8 cellular contexts compared by ENCODE assay signal in the genomic region with DNA sequence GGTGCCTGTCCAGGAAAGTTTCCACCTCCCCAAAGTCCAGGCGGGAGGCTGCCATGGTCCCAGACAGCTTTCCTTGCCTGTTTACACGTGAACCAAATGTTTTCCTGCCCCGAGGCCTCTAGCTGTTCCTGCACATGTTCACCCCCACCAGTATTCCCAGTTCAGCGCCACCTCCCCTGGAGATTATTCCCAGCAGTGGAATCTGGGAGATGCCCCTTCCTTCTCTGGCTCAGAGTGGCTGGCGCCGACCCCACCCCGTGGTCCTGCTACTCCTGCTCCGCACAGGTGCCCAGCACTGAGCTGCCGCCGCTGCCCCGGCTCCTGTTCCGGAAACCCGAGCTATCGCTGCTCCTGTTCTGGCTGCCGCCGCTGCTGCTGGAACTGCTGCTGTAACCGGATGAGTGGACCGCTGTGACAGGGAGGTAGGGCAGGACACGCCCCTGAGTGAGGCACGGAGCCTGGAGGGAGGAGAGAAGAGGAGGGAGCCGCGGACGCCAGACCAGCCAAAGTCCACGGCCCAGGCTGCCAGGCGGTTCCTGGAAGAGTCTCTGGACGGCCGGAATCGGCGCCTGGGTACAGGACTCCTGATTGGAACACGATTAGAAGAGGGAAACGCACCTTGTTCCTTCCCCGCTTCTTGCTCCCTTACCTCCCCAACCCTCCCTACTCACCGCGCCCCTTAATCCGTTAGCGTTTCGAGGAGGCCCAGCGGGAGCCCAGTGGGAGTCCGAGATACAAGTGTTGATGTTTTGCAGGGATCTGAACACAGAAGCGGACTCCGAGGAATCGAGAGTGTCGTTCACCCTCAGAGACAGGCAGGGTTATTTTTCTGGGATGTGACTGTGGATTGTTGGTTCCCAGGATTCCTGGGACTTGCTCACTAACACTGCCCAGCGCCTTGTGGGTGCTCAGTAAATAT. TPM values are rescaled to one million over a fixed set of nuclear protein-coding genes. Genes with fewer than 3 reads are reported as not detected.
DNase-seq lines count a peak whose midpoint lies in the region; ATAC-seq and TF ChIP-seq lines count a peak whose summit lies in the region.

Gene PDE11A, minus strand, starts transcription at position 395 of the 919 bp plus-strand sequence. Its CDS starts 340 bp downstream, at position 55.

- H3K4me1 ChIP-seq in upper lobe of left lung, result peaks cover 4 to 13% (median 12%) of the 10 kb centered on the region in 4 donors

- no peaks in the 10 kb centered on the region for H3K9me2 ChIP-seq in neural cell (ENCODE audit: insufficient read depth, low read length)

- peak within 1 kb of the TSS; percentile 36 for H3K4me2 ChIP-seq in neural cell (ENCODE audit: low read length)

- H4K20me1 ChIP-seq in neural cell (ENCODE audit: insufficient read depth), result no peaks in the 10 kb centered on the region

- TF ChIP-seq CTCF in fibroblast of villous mesenchyme (IDR thresholded peaks at IDR 0.05; ENCODE audit: insufficient read depth, low read depth, low read length) (no peak), neural cell (IDR thresholded peaks at IDR 0.05; ENCODE audit: poor library complexity, severe bottlenecking) (no peak), upper lobe of left lung (IDR thresholded peaks at IDR 0.05) (no peak)

- peak within 1 kb of the TSS; percentile 52 for H3K9ac ChIP-seq in neural cell (ENCODE audit: low read length)

- peaks cover 53% of the 10 kb centered on the region for H3K27me3 Mint-ChIP-seq in activated T-cell treated with anti-CD3 and anti-CD28 coated beads, Interleukin-2, amount 50 U/mL, for 72 hours (ENCODE audit: low read depth)

- H3F3A ChIP-seq in neural cell (ENCODE audit: insufficient read depth, low read length, poor library complexity, severe bottlenecking), result no peaks in the 10 kb centered on the region

- no peak within 1 kb of the TSS for H3K27ac Mint-ChIP-seq in activated T-cell treated with anti-CD3 and anti-CD28 coated beads, Interleukin-2, amount 50 U/mL, for 72 hours

- TF ChIP-seq RAD21 in neural cell (conservative IDR thresholded peaks at IDR 0.05), result peak; percentile 27

- no peak within 1 kb of the TSS for H3K27ac ChIP-seq in neural cell (ENCODE audit: low read length)
- no peak within 1 kb of the TSS for H3K27ac ChIP-seq in upper lobe of left lung

- H3K36me3 ChIP-seq in neural cell (ENCODE audit: insufficient read depth, low read length) (no peaks in the 10 kb centered on the region), upper lobe of left lung (no peaks in the 10 kb centered on the region)

- H3K4me1 Mint-ChIP-seq in activated T-cell treated with anti-CD3 and anti-CD28 coated beads, Interleukin-2, amount 50 U/mL, for 72 hours (ENCODE audit: low read depth), result peaks cover 10% of the 10 kb centered on the region

- peak in 1 of 4 donors; percentile 36 for TF ChIP-seq POLR2A in upper lobe of left lung (IDR thresholded peaks at IDR 0.05)

- H3K9me3 ChIP-seq in neural cell (ENCODE audit: low read length) (no peaks in the 10 kb centered on the region), upper lobe of left lung (no peaks in the 10 kb centered on the region)

- ATAC-seq in HG02981 (IDR thresholded peaks at IDR 0.05; ENCODE audit: unreplicated experiment) (peak; percentile 65), upper lobe of left lung (ENCODE audit: low FRiP score in 2 of 2) (peak; percentile 91 to 93), HG03439 (IDR thresholded peaks at IDR 0.05; ENCODE audit: unreplicated experiment) (no peak)
- ATAC-seq in activated T-cell treated with anti-CD3 and anti-CD28 coated beads, Interleukin-2, amount 50 U/mL, for 72 hours (replicated peaks in 1 of 2), result peak; percentile 98 to 99

- peaks cover 11% of the 10 kb centered on the region for H3K27me3 ChIP-seq in neural cell (ENCODE audit: insufficient read depth, low read depth, low read length)
- no peaks in the 10 kb centered on the region for H3K27me3 ChIP-seq in upper lobe of left lung

- DNase-seq in GM03348 (ENCODE audit: low spot score), result peak; percentile 93
- DNase-seq in NCI-H510A treated with DMSO at 0.1 percent for 48 hours (lab: John Stamatoyannopoulos, UW), result peak; percentile 99
- DNase-seq in activated T-cell treated with anti-CD3 and anti-CD28 coated beads, Interleukin-2, amount 50 U/mL, for 72 hours, result peak; percentile 52 to 68
- peak; percentile 58 for DNase-seq in fibroblast of villous mesenchyme (ENCODE audit: low read depth)
- peak; percentile 85 to 90 for DNase-seq in upper lobe of left lung

- H2AFZ ChIP-seq in neural cell (ENCODE audit: low read depth, low read length), result peak within 1 kb of the TSS; percentile 12

- peak within 1 kb of the TSS; percentile 71 to 79 for H3K4me3 Mint-ChIP-seq in activated T-cell treated with anti-CD3 and anti-CD28 coated beads, Interleukin-2, amount 50 U/mL, for 72 hours

- no peaks in the 10 kb centered on the region for H3K79me2 ChIP-seq in neural cell (replicated peaks; ENCODE audit: insufficient read depth, low read length)

- H3K4me3 ChIP-seq in fibroblast of villous mesenchyme (ENCODE audit: low read depth, low read length) (peak within 1 kb of the TSS; percentile 61), neural cell (ENCODE audit: low read length) (peak within 1 kb of the TSS; percentile 70), upper lobe of left lung (peak within 1 kb of the TSS in 3 of 4 donors; percentile 22 to 49 (median 45))

- no peak for TF ChIP-seq EP300 in neural cell (conservative IDR thresholded peaks at IDR 0.05; ENCODE audit: poor library complexity, severe bottlenecking)
- TF ChIP-seq EP300 in upper lobe of left lung (IDR thresholded peaks at IDR 0.05), result no peak

- no peaks in the 10 kb centered on the region for H3K36me3 Mint-ChIP-seq in activated T-cell treated with anti-CD3 and anti-CD28 coated beads, Interleukin-2, amount 50 U/mL, for 72 hours (ENCODE audit: insufficient read depth in 2 of 2)

- WGBS in upper lobe of left lung, 2 donors, result 3 to 6% methylated on average over 20 to 44 of the region's 44 CpGs

- H3K9me3 Mint-ChIP-seq in activated T-cell treated with anti-CD3 and anti-CD28 coated beads, Interleukin-2, amount 50 U/mL, for 72 hours, result no peaks in the 10 kb centered on the region

TF ChIP-seq in neural cell, 6 proteins besides CTCF, POLR2A, EP300 and RAD21:
- TF ChIP-seq POLR2AphosphoS5 (IDR thresholded peaks at IDR 0.05) (no peak), EZH2 (IDR thresholded peaks at IDR 0.05; ENCODE audit: borderline replicate concordance, insufficient read depth, low read length, poor library complexity, severe bottlenecking) (no peak), TAF1 (IDR thresholded peaks at IDR 0.05; ENCODE audit: low read depth) (no peak), MXI1 (conservative IDR thresholded peaks at IDR 0.05; ENCODE audit: poor library complexity, severe bottlenecking) (no peak), SMC3 (conservative IDR thresholded peaks at IDR 0.05; ENCODE audit: poor library complexity) (no peak)
- TF ChIP-seq, protein P1, sequence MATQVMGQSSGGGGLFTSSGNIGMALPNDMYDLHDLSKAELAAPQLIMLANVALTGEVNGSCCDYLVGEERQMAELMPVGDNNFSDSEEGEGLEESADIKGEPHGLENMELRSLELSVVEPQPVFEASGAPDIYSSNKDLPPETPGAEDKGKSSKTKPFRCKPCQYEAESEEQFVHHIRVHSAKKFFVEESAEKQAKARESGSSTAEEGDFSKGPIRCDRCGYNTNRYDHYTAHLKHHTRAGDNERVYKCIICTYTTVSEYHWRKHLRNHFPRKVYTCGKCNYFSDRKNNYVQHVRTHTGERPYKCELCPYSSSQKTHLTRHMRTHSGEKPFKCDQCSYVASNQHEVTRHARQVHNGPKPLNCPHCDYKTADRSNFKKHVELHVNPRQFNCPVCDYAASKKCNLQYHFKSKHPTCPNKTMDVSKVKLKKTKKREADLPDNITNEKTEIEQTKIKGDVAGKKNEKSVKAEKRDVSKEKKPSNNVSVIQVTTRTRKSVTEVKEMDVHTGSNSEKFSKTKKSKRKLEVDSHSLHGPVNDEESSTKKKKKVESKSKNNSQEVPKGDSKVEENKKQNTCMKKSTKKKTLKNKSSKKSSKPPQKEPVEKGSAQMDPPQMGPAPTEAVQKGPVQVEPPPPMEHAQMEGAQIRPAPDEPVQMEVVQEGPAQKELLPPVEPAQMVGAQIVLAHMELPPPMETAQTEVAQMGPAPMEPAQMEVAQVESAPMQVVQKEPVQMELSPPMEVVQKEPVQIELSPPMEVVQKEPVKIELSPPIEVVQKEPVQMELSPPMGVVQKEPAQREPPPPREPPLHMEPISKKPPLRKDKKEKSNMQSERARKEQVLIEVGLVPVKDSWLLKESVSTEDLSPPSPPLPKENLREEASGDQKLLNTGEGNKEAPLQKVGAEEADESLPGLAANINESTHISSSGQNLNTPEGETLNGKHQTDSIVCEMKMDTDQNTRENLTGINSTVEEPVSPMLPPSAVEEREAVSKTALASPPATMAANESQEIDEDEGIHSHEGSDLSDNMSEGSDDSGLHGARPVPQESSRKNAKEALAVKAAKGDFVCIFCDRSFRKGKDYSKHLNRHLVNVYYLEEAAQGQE (IDR thresholded peaks at IDR 0.05; ENCODE audit: borderline replicate concordance), result no peak

RNA-seq across cellular contexts. Expression of gene PDE11A, which starts in this region (rescaled TPM):
- total RNA-seq in activated T-cell treated with anti-CD3 and anti-CD28 coated beads, Interleukin-2, amount 50 U/mL, for 72 hours, result not detected
- under 0.01 TPM in 2 replicates for total RNA-seq in fibroblast of villous mesenchyme
- 0.14 and 0.89 TPM in 2 replicates for polyA plus RNA-seq in neural cell
- polyA minus RNA-seq in neural cell, result 0.58 and 0.97 TPM in 2 replicates
- under 1 TPM in 3 of 6 donors, not detected in 3; 0.03 to 0.57 (median 0.33) TPM for total RNA-seq in upper lobe of left lung

Comparison
In these comparisons a context has a peak if more than half of its experiments do, and no peak if none do; other contexts are left out.
1. Peak in DNase-seq and ATAC-seq in activated T-cell treated with anti-CD3 and anti-CD28 coated beads, Interleukin-2, amount 50 U/mL, for 72 hours; RNA of the gene not detected or under 1 TPM.
2. Peak in DNase-seq and H3K4me3 ChIP-seq in fibroblast of villous mesenchyme; RNA of the gene not detected or under 1 TPM.
3. Peak in DNase-seq, ATAC-seq and H3K4me3 ChIP-seq in upper lobe of left lung; RNA of the gene not detected or under 1 TPM.